ENCODE assay signal across 8 cellular contexts in the genomic region with DNA sequence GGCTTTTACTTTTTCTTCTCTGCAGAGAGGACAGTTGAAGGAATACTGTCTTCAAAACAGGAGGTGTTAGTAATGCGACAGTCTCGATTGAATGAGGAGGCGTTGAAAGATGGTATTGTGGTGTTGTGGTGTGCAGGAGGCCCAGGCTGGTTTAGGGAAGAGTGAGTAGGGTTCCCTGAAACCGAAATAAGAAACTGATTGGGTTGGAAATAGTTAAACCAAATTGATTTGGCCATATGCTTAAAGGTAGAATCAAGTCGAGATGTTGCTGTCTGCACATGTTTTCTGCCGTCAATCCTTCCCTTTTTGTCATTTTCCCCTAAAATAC. TPM values are rescaled to one million over a fixed set of nuclear protein-coding genes. Genes with fewer than 3 reads are reported as not detected.
DNase-seq lines count a peak whose midpoint lies in the region; ATAC-seq and TF ChIP-seq lines count a peak whose summit lies in the region.

No MANE protein-coding gene starts in this region.

- H3K9me3 ChIP-seq in BLaER1 (no peaks in the 10 kb centered on the region), WERI-Rb-1 (ENCODE audit: severe bottlenecking) (no peaks in the 10 kb centered on the region), esophagus muscularis mucosa (no peaks in the 10 kb centered on the region), psoas muscle (no peaks in the 10 kb centered on the region)

- H3K27me3 ChIP-seq in BLaER1, result no peaks in the 10 kb centered on the region
- no peaks in the 10 kb centered on the region for H3K27me3 ChIP-seq in WERI-Rb-1 (ENCODE audit: insufficient read depth, low read depth, severe bottlenecking)
- H3K27me3 ChIP-seq in esophagus muscularis mucosa, result no peaks in the 10 kb centered on the region
- no peaks in the 10 kb centered on the region for H3K27me3 ChIP-seq in psoas muscle (ENCODE audit: insufficient read depth in 3 of 3, low read length in 2 of 3)

- peaks cover 41% of the 10 kb centered on the region for H3K4me1 ChIP-seq in BLaER1
- H3K4me1 ChIP-seq in esophagus muscularis mucosa, result peaks cover 28 to 54% (median 43%) of the 10 kb centered on the region in 4 donors
- peaks cover 44% of the 10 kb centered on the region for H3K4me1 ChIP-seq in psoas muscle

- H3K9ac ChIP-seq in BLaER1, result peak overlapping the region; percentile 87

- peak overlapping the region; percentile 87 for H3K4me2 ChIP-seq in BLaER1

- H4K20me1 ChIP-seq in BLaER1, result peaks cover 29% of the 10 kb centered on the region

- no peak for TF ChIP-seq EP300 in esophagus muscularis mucosa (IDR thresholded peaks at IDR 0.05)

- intact Hi-C loops in esophagus muscularis mucosa (cut with DNase I) (loop anchor here (2.0 to 5.0 kb wide), 3 partner anchors 51 to 255 kb away; a partner anchor contains a TSS), psoas muscle (cut with DNase I) (loop anchor here (5.0 to 10.0 kb wide), 4 partner anchors 90 to 233 kb away; a partner anchor contains a TSS)

- DNase-seq in H4 (ENCODE audit: low spot score) (peak; percentile 6), WERI-Rb-1 (no peak), esophagus muscularis mucosa (ENCODE audit: extremely low spot score) (no peak), psoas muscle (no peak)

- no peaks in the 10 kb centered on the region; the same call in 1 of the 2 replicates for H3K36me3 ChIP-seq in BLaER1
- peaks cover 6% of the 10 kb centered on the region for H3K36me3 ChIP-seq in WERI-Rb-1
- no peaks in the 10 kb centered on the region for H3K36me3 ChIP-seq in esophagus muscularis mucosa
- H3K36me3 ChIP-seq in psoas muscle (ENCODE audit: insufficient read depth in 1 of 2, low read depth in 1 of 2), result no peaks in the 10 kb centered on the region

- H3K4me3 ChIP-seq in BLaER1 (peak overlapping the region; percentile 86), WERI-Rb-1 (ENCODE audit: low read depth, low read length) (peak overlapping the region; percentile 59), esophagus muscularis mucosa (peak overlapping the region; percentile 67 to 96 (median 88)), psoas muscle (peak overlapping the region; percentile 89)

- WGBS in esophagus muscularis mucosa, result 5% methylated on average over 6 of the region's 6 CpGs
- 5 to 8% (median 6%) methylated on average over 6 of the region's 6 CpGs for WGBS in psoas muscle, 3 donors

- no peak overlapping the region for H3K27ac ChIP-seq in BLaER1
- peak overlapping the region; percentile 95 for H3K27ac ChIP-seq in WERI-Rb-1
- peak overlapping the region; percentile 93 to 97 (median 96) for H3K27ac ChIP-seq in esophagus muscularis mucosa (replicated peaks in 1 of 4)
- H3K27ac ChIP-seq in psoas muscle, result peak overlapping the region; percentile 99

- no peak for TF ChIP-seq POLR2A in esophagus muscularis mucosa (IDR thresholded peaks at IDR 0.05; ENCODE audit: low read depth)

- ATAC-seq in psoas muscle, result no peak
- ATAC-seq in GM21737 (IDR thresholded peaks at IDR 0.05; ENCODE audit: unreplicated experiment), result no peak
- ATAC-seq in GM21529 (IDR thresholded peaks at IDR 0.05; ENCODE audit: unreplicated experiment), result no peak
- no peak for ATAC-seq in GM18502 (IDR thresholded peaks at IDR 0.05; ENCODE audit: poor library complexity, unreplicated experiment)

- no peak for TF ChIP-seq CTCF in WERI-Rb-1 (IDR thresholded peaks at IDR 0.05; ENCODE audit: low read depth, low read length)
- no peak for TF ChIP-seq CTCF in esophagus muscularis mucosa (IDR thresholded peaks at IDR 0.05)
- no peak for TF ChIP-seq CTCF in psoas muscle (IDR thresholded peaks at IDR 0.05)

RNA-seq across cellular contexts. Expression of a gene that starts 0.8 kb away (rescaled TPM):
- 52.5 and 73.4 TPM in 2 replicates for total RNA-seq in H4 (2014; rRNA removed; shearing (Covaris generic))
- total RNA-seq in esophagus muscularis mucosa (10 to 100 TPM; 21.0 to 23.5 (median 22.8) TPM), psoas muscle (10 to 100 TPM; 15.3 to 20.6 (median 17.1) TPM)
- 10 to 100 TPM in 1 of 3 donors, 1 to 10 TPM in 2; 4.2 to 19.5 (median 6.9) TPM for polyA plus RNA-seq in psoas muscle

RNA-seq across cellular contexts. Expression of a gene that starts 1.6 kb away (rescaled TPM):
- total RNA-seq in H4 (2014; rRNA removed; shearing (Covaris generic)), result 116 and 193 TPM in 2 replicates
- total RNA-seq in esophagus muscularis mucosa, result 100 to 1,000 TPM in 3 of 4 donors, 10 to 100 TPM in 1; 98.0 to 153 (median 119) TPM
- 100 to 1,000 TPM; 180 to 337 (median 270) TPM for total RNA-seq in psoas muscle
- polyA plus RNA-seq in psoas muscle, result 100 to 1,000 TPM; 144 to 495 (median 216) TPM

RNA-seq across cellular contexts. Expression of a gene that starts 51.2 kb away (rescaled TPM):
- 4.3 and 9.3 TPM in 2 replicates for total RNA-seq in H4 (2014; rRNA removed; shearing (Covaris generic))
- 10 to 100 TPM; 20.8 to 28.6 (median 25.0) TPM for total RNA-seq in esophagus muscularis mucosa
- total RNA-seq in psoas muscle, result 10 to 100 TPM; 17.2 to 35.4 (median 28.4) TPM
- 10 to 100 TPM in 1 of 3 donors, 1 to 10 TPM in 2; 6.3 to 20.4 (median 9.3) TPM for polyA plus RNA-seq in psoas muscle
